In genomic region chr17:42780816-42781638, GRCh38 we compare ENCODE assay signal across 11 cellular contexts. TPM values are rescaled to one million over a fixed set of nuclear protein-coding genes. Genes with fewer than 3 reads are reported as not detected.
A peak's percentile ranks its signal among the peaks of the same experiment; 100 is the strongest.
DNase-seq lines count a peak whose midpoint lies in the region; ATAC-seq, FAIRE-seq and TF ChIP-seq lines count a peak whose summit lies in the region.
"Had no signal": no experiment of that assay in that cellular context is flagged by ENCODE, and none has a peak within 500 bp of the region (broad histone marks: within the 10 kb centered on the region; RNA-seq: fewer than 3 reads in every experiment).

No MANE protein-coding gene starts in this region.

- CTCF ChIA-PET in activated CD8-positive, alpha-beta memory T cell treated with anti-CD3 and anti-CD28 coated beads, Interleukin-2, amount 10 ng/mL, durations not matched to agents 7 days and 5 days (lab: Charles Lee) = interaction anchor here (0.6 to 3.6 kb wide), 4 partner anchors 15 to 203 kb away, joined by 3 to 13 read pairs (median 4); no protein-coding TSS in a partner anchor

- no peaks in the 10 kb centered on the region for H3K9me3 Mint-ChIP-seq in activated CD8-positive, alpha-beta memory T cell treated with anti-CD3 and anti-CD28 coated beads, Interleukin-2, amount 10 ng/mL, durations not matched to agents 7 days and 5 days (ENCODE audit: low read depth)

- TF ChIP-seq CTCF in bronchial epithelial cell (IDR thresholded peaks at IDR 0.05; ENCODE audit: insufficient read depth, low read length, severe bottlenecking) (no peak), kidney epithelial cell (IDR thresholded peaks at IDR 0.05; ENCODE audit: insufficient read depth, low read length, poor library complexity, severe bottlenecking) (no peak), suprapubic skin (IDR thresholded peaks at IDR 0.05) (no peak), thyroid gland (IDR thresholded peaks at IDR 0.05) (no peak)

- 4% methylated on average over 23 of the region's 45 CpGs for WGBS in suprapubic skin
- WGBS in thyroid gland, 2 donors = 0 to 8% methylated on average over 3 to 21 of the region's 45 CpGs

- intact Hi-C loops in thyroid gland (cut with DNase I) = no loop called here

- H3K9me3 ChIP-seq in suprapubic skin = no peaks in the 10 kb centered on the region
- no peaks in the 10 kb centered on the region for H3K9me3 ChIP-seq in thyroid gland

- FAIRE-seq in bronchial epithelial cell (lab: Jason Lieb, UNC) = no peak
- FAIRE-seq: D721Med had no signal

- peak; percentile 28 for ATAC-seq in activated CD8-positive, alpha-beta memory T cell treated with anti-CD3 and anti-CD28 coated beads, Interleukin-2, amount 10 ng/mL, durations not matched to agents 7 days and 5 days

- peaks cover 41% of the 10 kb centered on the region for H3K4me1 ChIP-seq in suprapubic skin
- peaks cover 3 to 41% of the 10 kb centered on the region in 2 donors for H3K4me1 ChIP-seq in thyroid gland

- no peak overlapping the region for H3K27ac Mint-ChIP-seq in activated CD8-positive, alpha-beta memory T cell treated with anti-CD3 and anti-CD28 coated beads, Interleukin-2, amount 10 ng/mL, durations not matched to agents 7 days and 5 days

- H3K4me3 Mint-ChIP-seq in activated CD8-positive, alpha-beta memory T cell treated with anti-CD3 and anti-CD28 coated beads, Interleukin-2, amount 10 ng/mL, durations not matched to agents 7 days and 5 days = no peak overlapping the region

- H3K36me3 ChIP-seq in bronchial epithelial cell (ENCODE audit: control insufficient read depth, insufficient read depth, low read length) = peaks cover 9% of the 10 kb centered on the region
- H3K36me3 ChIP-seq in kidney epithelial cell (ENCODE audit: control insufficient read depth, insufficient read depth, low read length) = peaks cover 1% of the 10 kb centered on the region
- peaks cover 37% of the 10 kb centered on the region for H3K36me3 ChIP-seq in suprapubic skin
- peaks cover 23 to 30% of the 10 kb centered on the region in 2 donors for H3K36me3 ChIP-seq in thyroid gland

- H3K27me3 Mint-ChIP-seq in activated CD8-positive, alpha-beta memory T cell treated with anti-CD3 and anti-CD28 coated beads, Interleukin-2, amount 10 ng/mL, durations not matched to agents 7 days and 5 days = peaks cover 50% of the 10 kb centered on the region

- TF ChIP-seq POLR2A in suprapubic skin (IDR thresholded peaks at IDR 0.05) (no peak), thyroid gland (IDR thresholded peaks at IDR 0.05) (no peak)

- no peak for DNase-seq in activated CD8-positive, alpha-beta memory T cell treated with anti-CD3 and anti-CD28 coated beads, Interleukin-2, amount 10 ng/mL, durations not matched to agents 7 days and 5 days
- no peak for DNase-seq in activated CD8-positive, alpha-beta memory T cell treated with anti-CD3 and anti-CD28 coated beads for 24 hours
- no peak for DNase-seq in bronchial epithelial cell (ENCODE audit: low read depth)
- DNase-seq in kidney epithelial cell (ENCODE audit: low read depth) = no peak
- no peak for DNase-seq in suprapubic skin (ENCODE audit: low spot score in 2 of 2)
- no peak for DNase-seq in OCI-M2 (lab: John Stamatoyannopoulos, UW; ENCODE audit: unreplicated experiment)
- no peak for DNase-seq in SW480 (ENCODE audit: low spot score)
- no peak for DNase-seq in thyroid gland

- H3K27me3 ChIP-seq in bronchial epithelial cell (ENCODE audit: control insufficient read depth, insufficient read depth, low read length) (peaks cover 6% of the 10 kb centered on the region), kidney epithelial cell (ENCODE audit: control insufficient read depth, insufficient read depth, low read length) (peaks cover 2% of the 10 kb centered on the region), suprapubic skin (peaks cover 60% of the 10 kb centered on the region), thyroid gland (peaks cover 17% of the 10 kb centered on the region)

- H3K27ac ChIP-seq in suprapubic skin = no peak overlapping the region
- no peak overlapping the region for H3K27ac ChIP-seq in thyroid gland
- H3K27ac ChIP-seq: HL-60, RWPE1 had no signal

- H3K4me1 Mint-ChIP-seq in activated CD8-positive, alpha-beta memory T cell treated with anti-CD3 and anti-CD28 coated beads, Interleukin-2, amount 10 ng/mL, durations not matched to agents 7 days and 5 days = peaks cover 26% of the 10 kb centered on the region

- TF ChIP-seq EP300 in suprapubic skin (IDR thresholded peaks at IDR 0.05) = no peak

- H3K4me3 ChIP-seq in bronchial epithelial cell (ENCODE audit: low read depth, low read length) (peak overlapping the region; percentile 29), kidney epithelial cell (ENCODE audit: low read depth, low read length) (peak overlapping the region; percentile 57), suprapubic skin (peak overlapping the region; percentile 53), thyroid gland (replicated peaks in 1 of 3) (peak overlapping the region in 1 of 3 donors; percentile 4)

- peaks cover 29% of the 10 kb centered on the region for H3K36me3 Mint-ChIP-seq in activated CD8-positive, alpha-beta memory T cell treated with anti-CD3 and anti-CD28 coated beads, Interleukin-2, amount 10 ng/mL, durations not matched to agents 7 days and 5 days

RNA-seq across cellular contexts. Expression of gene WNK4, which starts 0.6 kb away (rescaled TPM):
- total RNA-seq in activated CD8-positive, alpha-beta memory T cell treated with anti-CD3 and anti-CD28 coated beads, Interleukin-2, amount 10 ng/mL, durations not matched to agents 7 days and 5 days = under 1 TPM; 0.20 to 0.59 TPM
- under 0.01 and 0.13 TPM in 2 replicates for total RNA-seq in bronchial epithelial cell
- total RNA-seq in kidney epithelial cell = 0.67 and 0.96 TPM in 2 replicates
- total RNA-seq in suprapubic skin = 1 to 10 TPM in 1 of 4 donors, under 1 TPM in 2, not detected in 1; 0.40 to 1.1 (median 0.98) TPM
- under 1 TPM in 2 of 4 donors, not detected in 2; 0.13 to 0.45 TPM for total RNA-seq in thyroid gland

RNA-seq across cellular contexts. Expression of gene VPS25, which starts 7.8 kb away (rescaled TPM):
- total RNA-seq in activated CD8-positive, alpha-beta memory T cell treated with anti-CD3 and anti-CD28 coated beads, Interleukin-2, amount 10 ng/mL, durations not matched to agents 7 days and 5 days = 10 to 100 TPM; 62.8 to 77.8 TPM
- total RNA-seq in bronchial epithelial cell = 65.3 and 76.0 TPM in 2 replicates
- 131 and 144 TPM in 2 replicates for total RNA-seq in kidney epithelial cell
- 10 to 100 TPM; 49.1 to 66.5 (median 59.0) TPM for total RNA-seq in suprapubic skin
- total RNA-seq in thyroid gland = 10 to 100 TPM; 38.5 to 71.2 (median 56.3) TPM

RNA-seq across cellular contexts. Expression of gene COA3, which starts 17.5 kb away (rescaled TPM):
- total RNA-seq in activated CD8-positive, alpha-beta memory T cell treated with anti-CD3 and anti-CD28 coated beads, Interleukin-2, amount 10 ng/mL, durations not matched to agents 7 days and 5 days = 10 to 100 TPM; 43.7 to 48.2 TPM
- total RNA-seq in bronchial epithelial cell (59.8 and 69.6 TPM in 2 replicates), kidney epithelial cell (48.3 and 49.4 TPM in 2 replicates), suprapubic skin (10 to 100 TPM; 32.7 to 59.1 (median 49.5) TPM), thyroid gland (10 to 100 TPM; 46.4 to 94.4 (median 80.3) TPM)

RNA-seq across cellular contexts. Expression of gene CNTD1, which starts 17.6 kb away (rescaled TPM):
- not detected for total RNA-seq in activated CD8-positive, alpha-beta memory T cell treated with anti-CD3 and anti-CD28 coated beads, Interleukin-2, amount 10 ng/mL, durations not matched to agents 7 days and 5 days
- total RNA-seq in bronchial epithelial cell (not detected in 2 replicates), kidney epithelial cell (0.21 TPM in 1 of 2 replicates, not detected in the other), suprapubic skin (under 1 TPM in 1 of 4 donors, not detected in 3; 0.42 TPM), thyroid gland (under 1 TPM in 1 of 4 donors, not detected in 3; 0.27 TPM)

RNA-seq across cellular contexts. Expression of gene RAMP2, which starts 20.0 kb away (rescaled TPM):
- not detected for total RNA-seq in activated CD8-positive, alpha-beta memory T cell treated with anti-CD3 and anti-CD28 coated beads, Interleukin-2, amount 10 ng/mL, durations not matched to agents 7 days and 5 days
- total RNA-seq in bronchial epithelial cell (not detected in 2 replicates), kidney epithelial cell (1.3 and 5.3 TPM in 2 replicates), suprapubic skin (10 to 100 TPM in 3 of 4 donors, 1 to 10 TPM in 1; 5.2 to 21.8 (median 14.7) TPM), thyroid gland (10 to 100 TPM; 18.6 to 55.3 (median 25.7) TPM)
